1 cellular context compared by ENCODE assay signal in the genomic region with DNA sequence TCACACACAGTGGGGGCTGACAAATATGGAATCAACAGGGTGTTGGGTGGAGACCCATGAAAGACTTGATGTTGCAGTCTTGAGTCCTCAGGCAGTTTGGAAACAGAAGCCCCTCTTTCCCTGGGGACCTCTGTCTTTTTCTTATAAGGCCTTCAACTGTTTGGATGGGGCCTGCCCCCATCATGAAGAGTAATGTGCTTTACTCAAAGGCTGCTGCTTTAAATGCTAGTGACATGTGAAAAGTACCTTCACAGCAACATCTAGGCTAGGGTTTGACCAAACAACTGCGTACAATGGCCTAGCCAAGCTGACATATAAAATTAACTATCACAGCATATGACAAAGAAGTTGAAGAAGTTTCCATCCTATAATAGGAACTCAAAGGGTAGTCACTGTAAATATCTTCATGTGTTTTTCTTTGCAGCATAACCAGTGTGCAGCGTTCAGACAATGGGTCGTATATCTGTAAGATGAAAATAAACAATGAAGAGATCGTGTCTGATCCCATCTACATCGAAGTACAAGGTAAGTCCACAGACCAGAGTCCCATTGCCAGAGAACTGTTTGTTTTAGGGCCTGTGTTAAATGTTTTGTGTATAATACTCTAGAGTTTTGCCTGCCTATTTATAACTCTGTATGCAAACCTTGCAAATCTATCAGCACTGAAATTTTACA.
TF ChIP-seq lines count a peak whose summit lies in the region.

No MANE protein-coding gene starts in this region.

TF ChIP-seq in GM12878, 131 proteins besides CTCF, POLR2A, EP300 and RAD21:
- no peak for TF ChIP-seq BACH1 (IDR thresholded peaks at IDR 0.05; ENCODE audit: borderline replicate concordance)
- no peak for TF ChIP-seq SUPT20H (IDR thresholded peaks at IDR 0.05; ENCODE audit: borderline replicate concordance, control insufficient read depth, low read depth, low read length)
